In the genomic region with DNA sequence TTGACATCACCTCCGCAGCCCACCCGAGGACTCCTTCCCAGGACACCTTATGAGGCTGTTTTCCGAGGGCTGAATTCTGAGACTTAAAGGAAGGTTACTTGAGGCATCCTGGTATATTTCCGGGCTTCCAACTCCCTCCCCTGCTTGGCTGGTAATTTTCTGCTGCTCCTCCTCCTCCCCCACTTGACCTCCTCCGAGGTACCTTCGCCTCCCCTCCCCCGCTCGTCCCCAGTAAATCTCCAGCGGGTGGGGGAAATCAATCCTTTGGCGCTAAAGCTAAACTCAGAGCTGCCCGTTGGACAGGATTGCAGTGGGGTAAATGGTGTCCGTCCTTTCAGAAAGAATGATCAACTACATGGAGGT, we compare ENCODE assay signal across 15 cellular contexts. TPM values are rescaled to one million over a fixed set of nuclear protein-coding genes. Genes with fewer than 3 reads are reported as not detected.
A peak's percentile ranks its signal among the peaks of the same experiment; 100 is the strongest.
DNase-seq lines count a peak whose midpoint lies in the region; ATAC-seq, FAIRE-seq and TF ChIP-seq lines count a peak whose summit lies in the region.
"Had no signal": no experiment of that assay in that cellular context is flagged by ENCODE, and none has a peak within 500 bp of the region (broad histone marks: within the 10 kb centered on the region; RNA-seq: fewer than 3 reads in every experiment).

No MANE protein-coding gene starts in this region.

- H3K4me3 ChIP-seq in GM08714 (ENCODE audit: low read length): peak overlapping the region; percentile 2; the same call in 1 of the 2 replicates
- peak overlapping the region; percentile 50 for H3K4me3 ChIP-seq in fibroblast of the aortic adventitia (ENCODE audit: low read depth, low read length)
- H3K4me3 ChIP-seq in trophoblast cell (ENCODE audit: low read depth, low read length): peak overlapping the region; percentile 59

- no peak overlapping the region for H3K4ac ChIP-seq in trophoblast cell (ENCODE audit: low read depth, low read length)

- H3K79me1 ChIP-seq in trophoblast cell (ENCODE audit: low read length): peaks cover 22% of the 10 kb centered on the region

- no peak for TF ChIP-seq POLR2A in GM12891 (IDR thresholded peaks at IDR 0.05; ENCODE audit: low read depth, low read length)

- peaks cover 11% of the 10 kb centered on the region for H3K4me1 Mint-ChIP-seq in activated CD8-positive, alpha-beta memory T cell treated with anti-CD3 and anti-CD28 coated beads, Interleukin-2, amount 10 ng/mL, durations not matched to agents 7 days and 5 days

- peak overlapping the region; percentile 76 for H3K4me2 ChIP-seq in trophoblast cell (ENCODE audit: low read length)

- H3K4me3 Mint-ChIP-seq in activated CD8-positive, alpha-beta memory T cell treated with anti-CD3 and anti-CD28 coated beads, Interleukin-2, amount 10 ng/mL, durations not matched to agents 7 days and 5 days: no peak overlapping the region
- H3K4me3 Mint-ChIP-seq: activated CD4-positive, alpha-beta memory T cell treated with anti-CD3 and anti-CD28 coated beads for 36 hours; activated naive CD8-positive, alpha-beta T cell treated with anti-CD3 and anti-CD28 coated beads for 36 hours; effector memory CD8-positive, alpha-beta T cell; immature natural killer cell had no signal

- peaks cover 11% of the 10 kb centered on the region for H3K79me2 ChIP-seq in trophoblast cell (ENCODE audit: control insufficient read depth, insufficient read depth, low read length, poor library complexity)

- H2AFZ ChIP-seq in trophoblast cell (ENCODE audit: insufficient read depth, low read length, poor library complexity): no peak overlapping the region

- peak overlapping the region; percentile 58 for H2BK5ac ChIP-seq in trophoblast cell (ENCODE audit: low read depth, low read length, poor library complexity)

- H2AK5ac ChIP-seq in trophoblast cell (ENCODE audit: low read length): no peak overlapping the region

- H3K18ac ChIP-seq in trophoblast cell (ENCODE audit: low read length): peak overlapping the region; percentile 67

- H3K14ac ChIP-seq in trophoblast cell (ENCODE audit: low read length): peak overlapping the region; percentile 13

- peaks cover 77% of the 10 kb centered on the region for H3K27me3 Mint-ChIP-seq in activated CD8-positive, alpha-beta memory T cell treated with anti-CD3 and anti-CD28 coated beads, Interleukin-2, amount 10 ng/mL, durations not matched to agents 7 days and 5 days

- H4K8ac ChIP-seq in trophoblast cell (ENCODE audit: low read depth, low read length): peak overlapping the region; percentile 70

- H3K27ac ChIP-seq in trophoblast cell (ENCODE audit: low read depth, low read length): peak overlapping the region; percentile 62
- H3K27ac ChIP-seq: C4-2B had no signal

- peak overlapping the region; percentile 64 for H2BK120ac ChIP-seq in trophoblast cell (ENCODE audit: insufficient read depth, low read length, poor library complexity)

- peak; percentile 93 for DNase-seq in NCI-H748 (lab: John Stamatoyannopoulos, UW; ENCODE audit: unreplicated experiment)
- DNase-seq in fibroblast of the aortic adventitia (ENCODE audit: low read depth): no peak
- no peak for DNase-seq in trophoblast cell
- DNase-seq in activated gamma-delta T cell treated with Interleukin-2 at 50 U/mL for 16 hours: no peak
- DNase-seq in GM12891 (ENCODE audit: insufficient read length, low spot score): no peak
- DNase-seq in activated CD8-positive, alpha-beta memory T cell treated with anti-CD3 and anti-CD28 coated beads, Interleukin-2, amount 10 ng/mL, durations not matched to agents 7 days and 5 days: no peak
- DNase-seq: activated CD4-positive, alpha-beta memory T cell treated with anti-CD3 and anti-CD28 coated beads for 36 hours; activated naive CD8-positive, alpha-beta T cell treated with anti-CD3 and anti-CD28 coated beads for 36 hours; effector memory CD8-positive, alpha-beta T cell; immature natural killer cell; NCI-H446 treated with DMSO at 0.1 percent for 48 hours had no signal

- no peak for FAIRE-seq in GM12891 (lab: Jason Lieb, UNC)

- TF ChIP-seq CTCF in fibroblast of the aortic adventitia (IDR thresholded peaks at IDR 0.05; ENCODE audit: insufficient read depth, low read length): no peak

- peaks cover 4 to 17% of the 10 kb centered on the region in 2 experiments for H3K4me1 ChIP-seq in trophoblast cell (ENCODE audit: control insufficient read depth in 1 of 2, insufficient read depth in 2 of 2, low read length in 2 of 2)

- WGBS in trophoblast cell (ENCODE audit: extremely low coverage, insufficient coverage, insufficient read length): no CpG with 5 or more reads among the region's 12 CpGs

- no peaks in the 10 kb centered on the region for H3K9me3 Mint-ChIP-seq in activated CD8-positive, alpha-beta memory T cell treated with anti-CD3 and anti-CD28 coated beads, Interleukin-2, amount 10 ng/mL, durations not matched to agents 7 days and 5 days (ENCODE audit: low read depth)
- H3K9me3 Mint-ChIP-seq: activated CD4-positive, alpha-beta memory T cell treated with anti-CD3 and anti-CD28 coated beads for 36 hours had no signal

- peak overlapping the region; percentile 37 for H4K91ac ChIP-seq in trophoblast cell (ENCODE audit: low read depth, low read length)

- H3K36me3 Mint-ChIP-seq in activated CD8-positive, alpha-beta memory T cell treated with anti-CD3 and anti-CD28 coated beads, Interleukin-2, amount 10 ng/mL, durations not matched to agents 7 days and 5 days: no peaks in the 10 kb centered on the region
- H3K36me3 Mint-ChIP-seq: IgD-negative memory B cell had no signal

- no peaks in the 10 kb centered on the region for H3K9me3 ChIP-seq in trophoblast cell (ENCODE audit: insufficient read depth, low read depth, low read length)

- peak overlapping the region; percentile 61 for H2BK12ac ChIP-seq in trophoblast cell (ENCODE audit: low read length)

- no peak overlapping the region for H3K27ac Mint-ChIP-seq in activated CD8-positive, alpha-beta memory T cell treated with anti-CD3 and anti-CD28 coated beads, Interleukin-2, amount 10 ng/mL, durations not matched to agents 7 days and 5 days
- H3K27ac Mint-ChIP-seq: activated CD4-positive, alpha-beta memory T cell treated with anti-CD3 and anti-CD28 coated beads for 36 hours; activated naive CD8-positive, alpha-beta T cell treated with anti-CD3 and anti-CD28 coated beads for 36 hours; effector memory CD8-positive, alpha-beta T cell; IgD-negative memory B cell; immature natural killer cell had no signal

- no peak overlapping the region for H3K23ac ChIP-seq in trophoblast cell (ENCODE audit: low read length)

- H3K36me3 ChIP-seq in trophoblast cell (ENCODE audit: control insufficient read depth in 1 of 2, insufficient read depth in 2 of 2, low read length in 2 of 2): no peaks in the 10 kb centered on the region

- no peak for ATAC-seq in HG02588 (IDR thresholded peaks at IDR 0.05; ENCODE audit: unreplicated experiment)
- ATAC-seq in activated CD8-positive, alpha-beta memory T cell treated with anti-CD3 and anti-CD28 coated beads, Interleukin-2, amount 10 ng/mL, durations not matched to agents 7 days and 5 days: no peak
- ATAC-seq: effector memory CD8-positive, alpha-beta T cell had no signal

- no peaks in the 10 kb centered on the region for H3K27me3 ChIP-seq in trophoblast cell (ENCODE audit: insufficient read depth, low read length)

- H4K12ac ChIP-seq in trophoblast cell (ENCODE audit: low read depth, low read length): no peak overlapping the region

- CTCF ChIA-PET in activated CD8-positive, alpha-beta memory T cell treated with anti-CD3 and anti-CD28 coated beads, Interleukin-2, amount 10 ng/mL, durations not matched to agents 7 days and 5 days (lab: Charles Lee): interaction anchor here (0.7 kb wide), 1 partner anchor 1185 kb away, joined by 3 read pairs; no protein-coding TSS in a partner anchor

- peak overlapping the region; percentile 31 for H3K9ac ChIP-seq in trophoblast cell (ENCODE audit: low read length)

TF ChIP-seq in GM12891, 5 proteins besides CTCF, POLR2A, EP300 and RAD21:
- TF ChIP-seq POU2F2 (IDR thresholded peaks at IDR 0.05; ENCODE audit: low read depth, low read length) (no peak), TAF1 (IDR thresholded peaks at IDR 0.05; ENCODE audit: low read depth, low read length) (no peak), POLR2AphosphoS5 (IDR thresholded peaks at IDR 0.05; ENCODE audit: low read depth, low read length) (no peak), SPI1 (IDR thresholded peaks at IDR 0.05; ENCODE audit: low read depth, low read length) (no peak)
TF ChIP-seq in GM12891: peak in this region for 0.

RNA-seq across cellular contexts. Expression of a gene that starts 4.9 kb away (rescaled TPM):
- total RNA-seq in fibroblast of the aortic adventitia (ENCODE audit: low replicate concordance): 0.18 and 2.6 TPM in 2 replicates
- polyA plus RNA-seq in trophoblast cell (2013): 65.1 and 65.4 TPM in 2 replicates
- polyA plus RNA-seq in GM12891 (2012; ENCODE audit: low read depth, missing spikeins): not detected
- total RNA-seq in activated CD8-positive, alpha-beta memory T cell treated with anti-CD3 and anti-CD28 coated beads, Interleukin-2, amount 10 ng/mL, durations not matched to agents 7 days and 5 days: not detected
- total RNA-seq: activated CD4-positive, alpha-beta memory T cell treated with anti-CD3 and anti-CD28 coated beads for 36 hours; activated naive CD8-positive, alpha-beta T cell treated with anti-CD3 and anti-CD28 coated beads for 36 hours had no signal
- polyA plus RNA-seq: IgD-negative memory B cell, immature natural killer cell had no signal

Comparison
In these comparisons a context has a peak if more than half of its experiments do, and no peak if none do; other contexts are left out.
1. H3K4me3 ChIP-seq: peak in every context shown above with its lines; median percentile 59 in trophoblast cell; 50 in fibroblast of the aortic adventitia; 2 in GM08714.